ENCODE assay signal across 20 cellular contexts in the genomic region with DNA sequence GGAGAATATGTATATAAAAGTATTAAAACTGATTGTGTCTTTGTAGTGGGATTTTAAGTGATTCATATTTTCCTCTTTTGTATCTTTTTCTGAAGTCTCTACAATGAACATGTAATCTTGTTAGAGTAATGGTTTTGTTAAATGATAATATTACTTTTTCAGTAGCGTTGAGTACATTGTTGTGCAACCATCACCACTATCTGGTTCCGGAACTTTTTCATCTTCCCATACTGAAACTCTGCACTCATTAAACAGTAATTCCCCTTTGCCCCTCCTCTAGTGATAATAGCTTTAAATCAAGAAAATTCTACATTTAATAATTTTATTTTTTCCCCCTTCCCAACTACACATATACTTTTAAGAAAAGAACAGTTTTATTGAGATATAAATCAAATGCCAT. TPM values are rescaled to one million over a fixed set of nuclear protein-coding genes. Genes with fewer than 3 reads are reported as not detected.
DNase-seq lines count a peak whose midpoint lies in the region; ATAC-seq and TF ChIP-seq lines count a peak whose summit lies in the region.
"Had no signal": no experiment of that assay in that cellular context is flagged by ENCODE, and none has a peak within 500 bp of the region (broad histone marks: within the 10 kb centered on the region; RNA-seq: fewer than 3 reads in every experiment).

No MANE protein-coding gene starts in this region.

- peaks cover 6% of the 10 kb centered on the region for H3K9me3 Mint-ChIP-seq in progenitor cell of endocrine pancreas (ENCODE audit: low read depth)
- H3K9me3 Mint-ChIP-seq in activated naive CD8-positive, alpha-beta T cell treated with anti-CD3 and anti-CD28 coated beads for 36 hours: peaks cover 8% of the 10 kb centered on the region

- BruUV-seq in mammary epithelial cell (replicated peaks; lab: Mats Ljungman, UMichigan): no TSS peak

- CTCF ChIA-PET in mammary epithelial cell (lab: Charles Lee; ENCODE audit: low non-redundant PET): no interaction called here

- H3K27me3 ChIP-seq in HUES64 (ENCODE audit: insufficient read depth, low read length) (no peaks in the 10 kb centered on the region), mammary epithelial cell (ENCODE audit: insufficient read depth, low read length) (no peaks in the 10 kb centered on the region)
- H3K27me3 ChIP-seq: right atrium auricular region, tibial nerve had no signal

- H3K9ac ChIP-seq in HUES64 (ENCODE audit: low read depth, low read length) (peak overlapping the region; percentile 69), mammary epithelial cell (ENCODE audit: insufficient read depth, low read length) (no peak overlapping the region)
- H3K9ac ChIP-seq: KMS-11 had no signal

- no peak for ATAC-seq in HG03520 (IDR thresholded peaks at IDR 0.05; ENCODE audit: unreplicated experiment)
- ATAC-seq: mucosa of descending colon; stimulated activated effector memory CD8-positive, alpha-beta T cell treated with anti-CD3 and anti-CD28 coated beads, Interleukin-12 subunit alpha, Interleukin-12 subunit beta, amount 100 ng/mL, for 72 hours had no signal

- H3K4me3 ChIP-seq in HUES64 (ENCODE audit: low read length) (no peak overlapping the region), mammary epithelial cell (replicated peaks in 1 of 3; ENCODE audit: insufficient read depth in 1 of 3, low read depth in 2 of 3, low read length in 3 of 3) (no peak overlapping the region)
- H3K4me3 ChIP-seq: mucosa of descending colon, right atrium auricular region, tibial nerve had no signal

- no peaks in the 10 kb centered on the region for H3K27me3 Mint-ChIP-seq in progenitor cell of endocrine pancreas
- H3K27me3 Mint-ChIP-seq in activated naive CD8-positive, alpha-beta T cell treated with anti-CD3 and anti-CD28 coated beads for 36 hours: peaks cover 10% of the 10 kb centered on the region

- no peaks in the 10 kb centered on the region for H3K79me2 ChIP-seq in mammary epithelial cell (ENCODE audit: insufficient read depth, low read length)

- dilution Hi-C loops in mammary epithelial cell (cut with HindIII; ENCODE audit: low sequenced_read_pairs): no loop called here

- no peak overlapping the region for H3K4me3 Mint-ChIP-seq in progenitor cell of endocrine pancreas (ENCODE audit: low read depth)
- H3K4me3 Mint-ChIP-seq in activated naive CD8-positive, alpha-beta T cell treated with anti-CD3 and anti-CD28 coated beads for 36 hours: no peak overlapping the region
- H3K4me3 Mint-ChIP-seq: stimulated activated effector memory CD8-positive, alpha-beta T cell treated with anti-CD3 and anti-CD28 coated beads, Interleukin-12 subunit alpha, Interleukin-12 subunit beta, amount 100 ng/mL, for 72 hours had no signal

- H4K20me1 ChIP-seq in mammary epithelial cell (ENCODE audit: insufficient read depth, low read length): no peaks in the 10 kb centered on the region

- 91% methylated on average over 2 of the region's 2 CpGs for WGBS in HUES64
- WGBS in mammary epithelial cell (ENCODE audit: low coverage, missing lambda C conversion rate): 100% methylated on average over 2 of the region's 2 CpGs

- H3K36me3 ChIP-seq in HUES64 (ENCODE audit: insufficient read depth, low read length): no peaks in the 10 kb centered on the region; the same call in 1 of the 2 replicates
- H3K36me3 ChIP-seq in mammary epithelial cell (ENCODE audit: insufficient read depth, low read length): no peaks in the 10 kb centered on the region
- H3K36me3 ChIP-seq: right atrium auricular region, tibial nerve had no signal

- no peak for TF ChIP-seq CTCF in mammary epithelial cell (conservative IDR thresholded peaks at IDR 0.05 in 1 of 2, IDR thresholded peaks at IDR 0.05 in 1 of 2; ENCODE audit: extremely low read depth in 1 of 2, insufficient read depth in 1 of 2, low read depth in 1 of 2, low read length in 2 of 2)
- no peak for TF ChIP-seq CTCF in progenitor cell of endocrine pancreas (IDR thresholded peaks at IDR 0.05; ENCODE audit: unreplicated experiment)

- in situ Hi-C loops in mammary epithelial cell (cut with MboI; ENCODE audit: low sequenced_read_pairs in 2 of 2): no loop called here

- H3K36me3 Mint-ChIP-seq in progenitor cell of endocrine pancreas (ENCODE audit: insufficient read depth): peaks cover 2% of the 10 kb centered on the region
- H3K36me3 Mint-ChIP-seq in activated naive CD8-positive, alpha-beta T cell treated with anti-CD3 and anti-CD28 coated beads for 36 hours: no peaks in the 10 kb centered on the region
- H3K36me3 Mint-ChIP-seq: stimulated activated effector memory CD8-positive, alpha-beta T cell treated with anti-CD3 and anti-CD28 coated beads, Interleukin-12 subunit alpha, Interleukin-12 subunit beta, amount 100 ng/mL, for 72 hours had no signal

- peak overlapping the region; percentile 97 for H3K27ac Mint-ChIP-seq in progenitor cell of endocrine pancreas
- H3K27ac Mint-ChIP-seq in activated naive CD8-positive, alpha-beta T cell treated with anti-CD3 and anti-CD28 coated beads for 36 hours: no peak overlapping the region
- H3K27ac Mint-ChIP-seq: stimulated activated effector memory CD8-positive, alpha-beta T cell treated with anti-CD3 and anti-CD28 coated beads, Interleukin-12 subunit alpha, Interleukin-12 subunit beta, amount 100 ng/mL, for 72 hours had no signal

- H3K4me1 ChIP-seq in HUES64 (ENCODE audit: insufficient read depth, low read length) (peaks cover 28% of the 10 kb centered on the region), mammary epithelial cell (ENCODE audit: insufficient read depth, low read length) (peaks cover 20% of the 10 kb centered on the region)
- H3K4me1 ChIP-seq: right atrium auricular region had no signal

- H3K4me1 Mint-ChIP-seq in progenitor cell of endocrine pancreas (ENCODE audit: low read depth): peaks cover 15% of the 10 kb centered on the region
- H3K4me1 Mint-ChIP-seq in activated naive CD8-positive, alpha-beta T cell treated with anti-CD3 and anti-CD28 coated beads for 36 hours: no peaks in the 10 kb centered on the region
- H3K4me1 Mint-ChIP-seq: stimulated activated effector memory CD8-positive, alpha-beta T cell treated with anti-CD3 and anti-CD28 coated beads, Interleukin-12 subunit alpha, Interleukin-12 subunit beta, amount 100 ng/mL, for 72 hours had no signal

- intact Hi-C loops in mammary epithelial cell (cut with micrococcal nuclease): no loop called here

- H3K27ac ChIP-seq in HUES64 (ENCODE audit: low read depth, low read length): peak overlapping the region; percentile 78
- H3K27ac ChIP-seq in mammary epithelial cell (ENCODE audit: insufficient read depth, low read depth, low read length): peak overlapping the region; percentile 78
- H3K27ac ChIP-seq: KMS-11, tibial nerve had no signal

- no peak for DNase-seq in mammary epithelial cell
- DNase-seq in iris pigment epithelial cell (ENCODE audit: low read depth): peak; percentile 18
- DNase-seq in progenitor cell of endocrine pancreas (ENCODE audit: low spot score, unreplicated experiment): no peak
- no peak for DNase-seq in activated naive CD4-positive, alpha-beta T cell treated with Interleukin-2 at 50 U/mL for 16 hours
- DNase-seq in NCI-H1436 (lab: John Stamatoyannopoulos, UW): no peak
- no peak for DNase-seq in activated naive CD8-positive, alpha-beta T cell treated with anti-CD3 and anti-CD28 coated beads for 36 hours
- DNase-seq: activated CD4-positive, alpha-beta T cell treated with anti-CD3 and anti-CD28 coated beads for 48 hours; activated effector memory CD4-positive, alpha-beta T cell treated with Interleukin-2 at 50 U/mL for 16 hours; amniotic stem cell; left cardiac atrium; mucosa of descending colon; NCI-H2029; occipital lobe had no signal

- peak overlapping the region; percentile 77 for H2AFZ ChIP-seq in mammary epithelial cell (ENCODE audit: low read depth, low read length)

- H3K9me3 ChIP-seq in HUES64 (ENCODE audit: insufficient read depth, low read depth, low read length) (peaks cover 9% of the 10 kb centered on the region), mammary epithelial cell (replicated peaks; ENCODE audit: insufficient read depth, low read length) (no peaks in the 10 kb centered on the region)
- H3K9me3 ChIP-seq: right atrium auricular region had no signal

- H3K4me2 ChIP-seq in mammary epithelial cell (ENCODE audit: insufficient read depth, low read depth, low read length): no peak overlapping the region
- H3K4me2 ChIP-seq: KMS-11 had no signal

RNA-seq across cellular contexts. Expression of gene SHROOM3, which starts 23.3 kb away (rescaled TPM):
- 20.0 TPM for polyA plus RNA-seq in HUES64 (2013, experiment 1 of 2)
- 24.4 TPM for polyA plus RNA-seq in HUES64 (2013, experiment 2 of 2)
- total RNA-seq in mammary epithelial cell (100 to 1,000 TPM in 1 of 2 donors, 10 to 100 TPM in 1; 32.8 to 136 TPM), progenitor cell of endocrine pancreas (54.9 and 60.0 TPM in 2 replicates)
- 23.2 TPM for polyA plus RNA-seq in mammary epithelial cell
- polyA minus RNA-seq in mammary epithelial cell: 62.8 TPM
- total RNA-seq in activated naive CD8-positive, alpha-beta T cell treated with anti-CD3 and anti-CD28 coated beads for 36 hours: under 1 TPM; 0.06 to 0.10 TPM

RNA-seq across cellular contexts. Expression of gene CCDC158, which starts 37.4 kb away (rescaled TPM):
- polyA plus RNA-seq in HUES64 (2013, experiment 1 of 2): not detected
- polyA plus RNA-seq in HUES64 (2013, experiment 2 of 2): not detected
- total RNA-seq in mammary epithelial cell: 1 to 10 TPM in 1 of 2 donors, not detected in 1; 3.0 TPM
- 0.02 TPM for polyA plus RNA-seq in mammary epithelial cell
- not detected for polyA minus RNA-seq in mammary epithelial cell
- total RNA-seq in progenitor cell of endocrine pancreas: not detected in 2 replicates
- not detected for total RNA-seq in activated naive CD8-positive, alpha-beta T cell treated with anti-CD3 and anti-CD28 coated beads for 36 hours
- total RNA-seq: Daoy had no signal

Comparison
In these comparisons a context has a peak if more than half of its experiments do, and no peak if none do; other contexts are left out.
1. RNA of gene SHROOM3, which starts 23.3 kb away (total RNA-seq): 32.8 to 136 TPM in mammary epithelial cell and 54.9 to 60.0 TPM in progenitor cell of endocrine pancreas; 0.06 to 0.10 TPM in activated naive CD8-positive, alpha-beta T cell treated with anti-CD3 and anti-CD28 coated beads for 36 hours; every median in the first group is over 10 times any median in the second.